ENCODE assay signal across 1 cellular context in the genomic region with DNA sequence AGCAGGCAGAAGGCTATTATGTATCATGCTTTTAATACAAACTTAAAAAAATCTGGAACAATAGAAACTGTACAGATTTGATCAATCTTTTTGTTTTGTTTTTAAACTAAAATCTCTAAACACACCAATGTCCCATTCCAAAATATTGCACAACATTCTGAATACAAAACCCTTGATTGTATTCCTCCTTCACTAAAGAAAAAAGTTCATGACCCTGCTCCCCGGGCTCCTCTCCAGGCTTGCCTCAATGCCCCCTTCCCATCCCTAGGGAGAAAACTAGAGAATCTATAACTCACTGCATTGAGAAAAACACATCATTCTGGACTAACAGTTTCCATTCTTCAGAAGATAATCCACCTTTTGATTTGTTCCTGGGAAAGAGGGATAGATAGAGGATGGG.
TF ChIP-seq lines count a peak whose summit lies in the region.
"Not testable (repeated sequence)": the region's sequence is repeated elsewhere in the genome, so short reads cannot be mapped to it uniquely, and the experiment has no call there.

No MANE protein-coding gene starts in this region.

TF ChIP-seq in HepG2, 621 proteins besides CTCF, POLR2A, EP300 and RAD21:
- TF ChIP-seq CEBPG (CRISPR knock-in tag; IDR thresholded peaks at IDR 0.05), result 0 out of 2 replicates have a peak, but pooled peaks have one; percentile 36
- not testable (repeated sequence) for TF ChIP-seq SOX13 (IDR thresholded peaks at IDR 0.05)
- TF ChIP-seq SOX13 (CRISPR knock-in tag; conservative IDR thresholded peaks at IDR 0.05 in 1 of 2, IDR thresholded peaks at IDR 0.05 in 1 of 2), result 0 out of 4 replicates have a peak, but pooled peaks of 1 of the 2 experiments have one; percentile 23
